In genomic region chr12:40802656-40803055, GRCh38 we compare ENCODE assay signal across 21 cellular contexts.
"Had no signal": no experiment of that assay in that cellular context is flagged by ENCODE, and none has a peak within 500 bp of the region (broad histone marks: within the 10 kb centered on the region; RNA-seq: fewer than 3 reads in every experiment).

No MANE protein-coding gene starts in this region.

- ATAC-seq: activated CD4-positive, alpha-beta T cell treated with anti-CD3 and anti-CD28 coated beads for 36 hours; activated CD8-positive, alpha-beta T cell treated with anti-CD3 and anti-CD28 coated beads, Interleukin-2, amount 10 ng/mL, durations not matched to agents 7 days and 5 days; body of pancreas; K562 had no signal

- H3K27me3 Mint-ChIP-seq: activated CD4-positive, alpha-beta T cell treated with anti-CD3 and anti-CD28 coated beads for 36 hours; activated CD4-positive, alpha-beta T cell treated with anti-CD3 and anti-CD28 coated beads, Interleukin-2, amount 10 ng/mL, durations not matched to agents 7 days and 5 days; activated naive CD4-positive, alpha-beta T cell treated with anti-CD3 and anti-CD28 coated beads, Interleukin-2, amount 50 U/mL, for 24 hours; activated naive CD8-positive, alpha-beta T cell treated with anti-CD3 and anti-CD28 coated beads, Interleukin-2, amount 10 ng/mL, durations not matched to agents 7 days and 5 days; activated T-cell treated with anti-CD3 and anti-CD28 coated beads, Interleukin-2, amount 50 U/mL, for 24 hours had no signal

- H3K27me3 ChIP-seq: body of pancreas had no signal

- H3K4me3 ChIP-seq: body of pancreas, K562 had no signal

- H3K9me3 Mint-ChIP-seq: activated CD4-positive, alpha-beta T cell treated with anti-CD3 and anti-CD28 coated beads, Interleukin-2, amount 10 ng/mL, durations not matched to agents 7 days and 5 days; activated T-cell treated with anti-CD3 and anti-CD28 coated beads, Interleukin-2, amount 50 U/mL, for 24 hours; activated T-helper 2 cell treated with anti-CD3 and anti-CD28 coated beads, Interferon-gamma antibody, Interleukin-2, Interleukin-4, amounts not matched to agents 10 μg/mL and 5 μg/mL and 100 μg/mL, durations not matched to agents 14 hours and 24 hours and 36 hours; T-helper 1 cell treated with Interleukin-12 subunit alpha and Interleukin-12 subunit beta and Interleukin-4 antibody, amounts not matched to agents 30 μg/mL and 1 μg/mL, for 36 hours; T-helper 2 cell treated with Interferon-gamma antibody and Interleukin-4, amounts not matched to agents 5 μg/mL and 100 μg/mL, for 36 hours had no signal

- H3K4me3 Mint-ChIP-seq: activated CD4-positive, alpha-beta T cell treated with anti-CD3 and anti-CD28 coated beads for 36 hours; activated CD4-positive, alpha-beta T cell treated with anti-CD3 and anti-CD28 coated beads, Interleukin-2, amount 10 ng/mL, durations not matched to agents 7 days and 5 days; activated CD8-positive, alpha-beta T cell treated with anti-CD3 and anti-CD28 coated beads, Interleukin-2, amount 10 ng/mL, durations not matched to agents 7 days and 5 days; activated naive CD4-positive, alpha-beta T cell treated with anti-CD3 and anti-CD28 coated beads, Interleukin-2, amount 50 U/mL, for 24 hours; activated naive CD8-positive, alpha-beta T cell treated with anti-CD3 and anti-CD28 coated beads, Interleukin-2, amount 10 ng/mL, durations not matched to agents 7 days and 5 days; activated T-cell treated with anti-CD3 and anti-CD28 coated beads, Interleukin-2, amount 50 U/mL, for 24 hours; T-helper 1 cell treated with Interleukin-12 subunit alpha and Interleukin-12 subunit beta and Interleukin-4 antibody, amounts not matched to agents 30 μg/mL and 1 μg/mL, for 36 hours; T-helper 2 cell treated with Interferon-gamma antibody and Interleukin-4, amounts not matched to agents 5 μg/mL and 100 μg/mL, for 36 hours had no signal

- H3K9me3 ChIP-seq: body of pancreas had no signal

- H3K27ac ChIP-seq: body of pancreas had no signal

- H3K4me1 Mint-ChIP-seq: activated CD4-positive, alpha-beta T cell treated with anti-CD3 and anti-CD28 coated beads for 36 hours; activated CD4-positive, alpha-beta T cell treated with anti-CD3 and anti-CD28 coated beads, Interleukin-2, amount 10 ng/mL, durations not matched to agents 7 days and 5 days; activated naive CD4-positive, alpha-beta T cell treated with anti-CD3 and anti-CD28 coated beads, Interleukin-2, amount 50 U/mL, for 24 hours; activated naive CD8-positive, alpha-beta T cell treated with anti-CD3 and anti-CD28 coated beads, Interleukin-2, amount 10 ng/mL, durations not matched to agents 7 days and 5 days had no signal

- H3K4me1 ChIP-seq: body of pancreas had no signal

- H3K36me3 Mint-ChIP-seq: activated naive CD4-positive, alpha-beta T cell treated with anti-CD3 and anti-CD28 coated beads, Interleukin-2, amount 50 U/mL, for 24 hours; activated naive CD8-positive, alpha-beta T cell treated with anti-CD3 and anti-CD28 coated beads, Interleukin-2, amount 10 ng/mL, durations not matched to agents 7 days and 5 days had no signal

- DNase-seq: activated CD4-positive, alpha-beta T cell treated with anti-CD3 and anti-CD28 coated beads for 36 hours; activated CD4-positive, alpha-beta T cell treated with anti-CD3 and anti-CD28 coated beads, Interleukin-2, amount 10 ng/mL, durations not matched to agents 7 days and 5 days; activated CD4-positive, alpha-beta T cell treated with anti-CD3 and anti-CD28 coated beads, Interleukin-2, amount 50 U/mL, for 48 hours; activated CD8-positive, alpha-beta T cell treated with anti-CD3 and anti-CD28 coated beads, Interleukin-2, amount 10 ng/mL, durations not matched to agents 7 days and 5 days; activated gamma-delta T cell; activated naive CD4-positive, alpha-beta T cell treated with Interleukin-2 at 50 U/mL for 16 hours; activated naive CD8-positive, alpha-beta T cell treated with anti-CD3 and anti-CD28 coated beads, Interleukin-2, amount 10 ng/mL, durations not matched to agents 7 days and 5 days; activated T-cell treated with anti-CD3 and anti-CD28 coated beads, Interleukin-2, amount 50 U/mL, for 24 hours; body of pancreas; NCI-H1105; NCI-H1417 treated with DMSO at 0.1 percent for 48 hours; NCI-H187 treated with DMSO at 0.1 percent for 48 hours; NCI-H2081; NCI-H226; NCI-H524 treated with DMSO at 0.1 percent for 48 hours; Right ventricle myocardium superior had no signal

- H3K27ac Mint-ChIP-seq: activated CD4-positive, alpha-beta T cell treated with anti-CD3 and anti-CD28 coated beads for 36 hours; activated CD4-positive, alpha-beta T cell treated with anti-CD3 and anti-CD28 coated beads, Interleukin-2, amount 10 ng/mL, durations not matched to agents 7 days and 5 days; activated CD8-positive, alpha-beta T cell treated with anti-CD3 and anti-CD28 coated beads, Interleukin-2, amount 10 ng/mL, durations not matched to agents 7 days and 5 days; activated naive CD4-positive, alpha-beta T cell treated with anti-CD3 and anti-CD28 coated beads, Interleukin-2, amount 50 U/mL, for 24 hours; activated naive CD8-positive, alpha-beta T cell treated with anti-CD3 and anti-CD28 coated beads, Interleukin-2, amount 10 ng/mL, durations not matched to agents 7 days and 5 days; activated T-cell treated with anti-CD3 and anti-CD28 coated beads, Interleukin-2, amount 50 U/mL, for 24 hours; activated T-helper 2 cell treated with anti-CD3 and anti-CD28 coated beads, Interferon-gamma antibody, Interleukin-2, Interleukin-4, amounts not matched to agents 10 μg/mL and 5 μg/mL and 100 μg/mL, durations not matched to agents 14 hours and 24 hours and 36 hours; T-helper 1 cell treated with Interleukin-12 subunit alpha and Interleukin-12 subunit beta and Interleukin-4 antibody, amounts not matched to agents 30 μg/mL and 1 μg/mL, for 36 hours; T-helper 2 cell treated with Interferon-gamma antibody and Interleukin-4, amounts not matched to agents 5 μg/mL and 100 μg/mL, for 36 hours had no signal
